Comparison of ENCODE assay signal across 8 cellular contexts in genomic region chr11:32792948-32793475, GRCh38. TPM values are rescaled to one million over a fixed set of nuclear protein-coding genes. Genes with fewer than 3 reads are reported as not detected.
DNase-seq lines count a peak whose midpoint lies in the region; ATAC-seq and TF ChIP-seq lines count a peak whose summit lies in the region.

No MANE protein-coding gene starts in this region.

- DNase-seq in SIG-M5 treated with dmso at 0.1 percent for 504 hours (lab: John Stamatoyannopoulos, UW; ENCODE audit: unreplicated experiment): peak; percentile 48
- DNase-seq in SIG-M5 (lab: John Stamatoyannopoulos, UW): no peak
- peak; percentile 64 for DNase-seq in NCI-H2196 (lab: John Stamatoyannopoulos, UW; ENCODE audit: unreplicated experiment)
- DNase-seq in activated CD4-positive, alpha-beta T cell treated with anti-CD3 and anti-CD28 coated beads for 1 hour: peak; percentile 44
- peak; percentile 55 for DNase-seq in choroid plexus epithelial cell (ENCODE audit: low read depth)
- DNase-seq in lower lobe of right lung: no peak
- peak; percentile 16 for DNase-seq in stimulated activated CD8-positive, alpha-beta memory T cell treated with anti-CD3 and anti-CD28 coated beads, Interleukin-12 subunit alpha, Interleukin-12 subunit beta, amount 100 ng/mL, for 4 hours (ENCODE audit: low read depth)

- peak; percentile 78 for TF ChIP-seq CTCF in choroid plexus epithelial cell (conservative IDR thresholded peaks at IDR 0.05; ENCODE audit: low read depth, low read length)
- TF ChIP-seq CTCF in lower lobe of right lung (IDR thresholded peaks at IDR 0.05): peak; percentile 69

- no peaks in the 10 kb centered on the region for H3K9me3 ChIP-seq in lower lobe of right lung

- H3K27ac ChIP-seq in lower lobe of right lung: no peak overlapping the region

- no peak overlapping the region for H3K4me3 ChIP-seq in choroid plexus epithelial cell (ENCODE audit: low read depth, low read length)
- peak overlapping the region; percentile 24 for H3K4me3 ChIP-seq in lower lobe of right lung

- H3K4me1 ChIP-seq in lower lobe of right lung: no peaks in the 10 kb centered on the region

- no peaks in the 10 kb centered on the region for H3K36me3 ChIP-seq in lower lobe of right lung

- intact Hi-C loops in lower lobe of right lung (cut with DNase I): no loop called here

- ATAC-seq in HG03039 (IDR thresholded peaks at IDR 0.05; ENCODE audit: unreplicated experiment) (peak; percentile 65), lower lobe of right lung (peak; percentile 73 to 86)

- no peaks in the 10 kb centered on the region for H3K27me3 ChIP-seq in lower lobe of right lung (ENCODE audit: low read depth)

RNA-seq across cellular contexts. Expression of gene CCDC73, which starts 1.4 kb away (rescaled TPM):
- total RNA-seq in lower lobe of right lung: 0.09 TPM

RNA-seq across cellular contexts. Expression of gene PRRG4, which starts 36.7 kb away (rescaled TPM):
- 12.0 TPM for total RNA-seq in lower lobe of right lung

Comparison
In these comparisons a context has a peak if more than half of its experiments do, and no peak if none do; other contexts are left out.
1. DNase-seq: peak in SIG-M5 treated with dmso at 0.1 percent for 504 hours (single experiment), NCI-H2196 (single experiment), activated CD4-positive, alpha-beta T cell treated with anti-CD3 and anti-CD28 coated beads for 1 hour (single experiment), choroid plexus epithelial cell (single experiment) and stimulated activated CD8-positive, alpha-beta memory T cell treated with anti-CD3 and anti-CD28 coated beads, Interleukin-12 subunit alpha, Interleukin-12 subunit beta, amount 100 ng/mL, for 4 hours (single experiment); none in SIG-M5 (single experiment) and lower lobe of right lung (single experiment).